Comparison of ENCODE assay signal across 8 cellular contexts in genomic region chr3:149879872-149880271, GRCh38.
DNase-seq lines count a peak whose midpoint lies in the region; ATAC-seq and TF ChIP-seq lines count a peak whose summit lies in the region.

No MANE protein-coding gene starts in this region.

- H3K79me2 ChIP-seq in OCI-LY3 (ENCODE audit: low read length): no peaks in the 10 kb centered on the region

- no peak overlapping the region for H2AFZ ChIP-seq in OCI-LY3 (ENCODE audit: low read depth, low read length)

- no peak overlapping the region for H3K4me2 ChIP-seq in OCI-LY3 (ENCODE audit: low read length)

- DNase-seq in GDM1 (lab: John Stamatoyannopoulos, UW) (peak; percentile 55), caudate nucleus (lab: John Stamatoyannopoulos, UW) (peak in 48 of 61 donors; percentile 0 to 76 (median 24)), left lobe of liver (ENCODE audit: low spot score) (no peak), substantia nigra (lab: John Stamatoyannopoulos, UW) (peak in 38 of 49 donors; percentile 1 to 73 (median 42)), DMS79 (lab: John Stamatoyannopoulos, UW) (no peak)
- DNase-seq in stimulated activated naive CD4-positive, alpha-beta T cell treated with Interleukin-2 at 50 U/mL for 16 hours (lab: John Stamatoyannopoulos, UW): no peak

- H3K36me3 ChIP-seq in OCI-LY3 (replicated peaks; ENCODE audit: low read depth, low read length): peaks cover 7% of the 10 kb centered on the region

- H3K4me3 ChIP-seq in OCI-LY3 (ENCODE audit: low read length): no peak overlapping the region

- no peaks in the 10 kb centered on the region for H4K20me1 ChIP-seq in OCI-LY3 (ENCODE audit: insufficient read depth, low read length)

- peak; percentile 78 for ATAC-seq in HG02938 (IDR thresholded peaks at IDR 0.05; ENCODE audit: unreplicated experiment)
- peak; percentile 74 for ATAC-seq in left lobe of liver

- no peaks in the 10 kb centered on the region for H3K27me3 ChIP-seq in OCI-LY3 (ENCODE audit: low read depth, low read length)

- TF ChIP-seq CTCF in OCI-LY3 (IDR thresholded peaks at IDR 0.05; ENCODE audit: low read depth, low read length): peak; percentile 62

- no peaks in the 10 kb centered on the region for H3K4me1 ChIP-seq in OCI-LY3 (ENCODE audit: low read length)

- H3K27ac ChIP-seq in OCI-LY3 (ENCODE audit: low read length): no peak overlapping the region
- H3K27ac ChIP-seq in caudate nucleus (ENCODE audit: low read depth, low read length): no peak overlapping the region
- H3K27ac ChIP-seq in substantia nigra (ENCODE audit: low read depth, low read length, poor library complexity, severe bottlenecking): no peak overlapping the region

- H3K9me3 ChIP-seq in OCI-LY3 (ENCODE audit: insufficient read depth, low read length): no peaks in the 10 kb centered on the region

- no peak overlapping the region for H3K9ac ChIP-seq in OCI-LY3 (ENCODE audit: low read length)

Comparison
In these comparisons a context has a peak if more than half of its experiments do, and no peak if none do; other contexts are left out.
1. DNase-seq: peak in GDM1 (single experiment), caudate nucleus (48 of 61) and substantia nigra (38 of 49); none in left lobe of liver (single experiment), stimulated activated naive CD4-positive, alpha-beta T cell treated with Interleukin-2 at 50 U/mL for 16 hours (single experiment) and DMS79 (single experiment).